ENCODE assay signal across 1 cellular context in genomic region chr16:11621920-11622651, GRCh38.
TF ChIP-seq lines count a peak whose summit lies in the region.

No MANE protein-coding gene starts in this region.

TF ChIP-seq in HepG2, 621 proteins besides CTCF, POLR2A, EP300 and RAD21 (continued from another document and continues in another):
- TF ChIP-seq FOXA3 (CRISPR knock-in tag; IDR thresholded peaks at IDR 0.05) (peak; percentile 23; the same call in 1 of the 2 replicates), ZNF772 (CRISPR knock-in tag; IDR thresholded peaks at IDR 0.05) (peak; percentile 61; the same call in 1 of the 2 replicates), SP1 (IDR thresholded peaks at IDR 0.05) (no peak), SP1 (CRISPR knock-in tag; IDR thresholded peaks at IDR 0.05) (no peak), ZNF724P (CRISPR knock-in tag; IDR thresholded peaks at IDR 0.05; ENCODE audit: borderline replicate concordance) (0 out of 2 replicates have a peak, but pooled peaks have one; percentile 43), ZNF143 (CRISPR knock-in tag; IDR thresholded peaks at IDR 0.05) (peak; percentile 20; the same call in 1 of the 2 replicates), POGZ (CRISPR knock-in tag; IDR thresholded peaks at IDR 0.05) (no peak), SALL1 (CRISPR knock-in tag; IDR thresholded peaks at IDR 0.05) (0 out of 2 replicates have a peak, but pooled peaks have one; percentile 18), PHF5A (CRISPR knock-in tag; IDR thresholded peaks at IDR 0.05; ENCODE audit: low read depth, unreplicated experiment) (no peak), HOXA5 (CRISPR knock-in tag; IDR thresholded peaks at IDR 0.05) (no peak), NR2F2 (IDR thresholded peaks at IDR 0.05; ENCODE audit: borderline replicate concordance, low read depth) (no peak), ZNF709 (CRISPR knock-in tag; IDR thresholded peaks at IDR 0.05) (no peak), ZNF558 (CRISPR knock-in tag; IDR thresholded peaks at IDR 0.05; ENCODE audit: borderline replicate concordance) (0 out of 2 replicates have a peak, but pooled peaks have one; percentile 15), FOXA1 (IDR thresholded peaks at IDR 0.05) (no peak), FOXA1 (CRISPR knock-in tag; IDR thresholded peaks at IDR 0.05) (peak; percentile 56), NR2C2 (CRISPR knock-in tag; IDR thresholded peaks at IDR 0.05; ENCODE audit: borderline replicate concordance) (no peak), ZNF253 (CRISPR knock-in tag; IDR thresholded peaks at IDR 0.05; ENCODE audit: borderline replicate concordance) (no peak), SRF (IDR thresholded peaks at IDR 0.05; ENCODE audit: low read depth, low read length) (no peak), HNRNPL (IDR thresholded peaks at IDR 0.05; ENCODE audit: low read depth, low read length) (peak; percentile 69; the same call in 1 of the 2 replicates), ATF5 (CRISPR knock-in tag; IDR thresholded peaks at IDR 0.05; ENCODE audit: low read depth) (no peak), TAF15 (IDR thresholded peaks at IDR 0.05; ENCODE audit: low read depth, low read length, poor library complexity, severe bottlenecking) (no peak), ASH2L (IDR thresholded peaks at IDR 0.05; ENCODE audit: insufficient read length, low read depth, low read length) (no peak), UBTF (CRISPR knock-in tag; IDR thresholded peaks at IDR 0.05) (peak; percentile 37; the same call in 1 of the 2 replicates), HNRNPLL (IDR thresholded peaks at IDR 0.05; ENCODE audit: low read depth, low read length, poor library complexity, severe bottlenecking) (peak; percentile 28), MAX (IDR thresholded peaks at IDR 0.05) (no peak), ZSCAN20 (CRISPR knock-in tag; IDR thresholded peaks at IDR 0.05; ENCODE audit: borderline replicate concordance) (no peak), EED (CRISPR knock-in tag; IDR thresholded peaks at IDR 0.05) (no peak), HDAC1 (CRISPR knock-in tag; IDR thresholded peaks at IDR 0.05) (0 out of 2 replicates have a peak, but pooled peaks have one; percentile 20), ZNF414 (CRISPR knock-in tag; IDR thresholded peaks at IDR 0.05) (0 out of 2 replicates have a peak, but pooled peaks have one; percentile 22), HIVEP1 (CRISPR knock-in tag; IDR thresholded peaks at IDR 0.05) (peak; percentile 68; the same call in 1 of the 2 replicates), TCF12 (IDR thresholded peaks at IDR 0.05) (no peak), TCF12 (CRISPR knock-in tag; IDR thresholded peaks at IDR 0.05) (no peak), NR3C1 (CRISPR knock-in tag; IDR thresholded peaks at IDR 0.05) (no peak), ARID4A (CRISPR knock-in tag; IDR thresholded peaks at IDR 0.05; ENCODE audit: borderline replicate concordance) (peak; percentile 27; the same call in 1 of the 2 replicates), BCL3 (CRISPR knock-in tag; IDR thresholded peaks at IDR 0.05) (0 out of 2 replicates have a peak, but pooled peaks have one; percentile 57), TCF7L2 (IDR thresholded peaks at IDR 0.05; ENCODE audit: low read depth, low read length) (no peak), FOSL2 (CRISPR knock-in tag; IDR thresholded peaks at IDR 0.05) (no peak), RORA (CRISPR knock-in tag; IDR thresholded peaks at IDR 0.05) (no peak), NCOA5 (CRISPR knock-in tag; IDR thresholded peaks at IDR 0.05) (no peak), ZNF292 (CRISPR knock-in tag; IDR thresholded peaks at IDR 0.05; ENCODE audit: borderline replicate concordance, low read depth) (peak; percentile 88)
- TF ChIP-seq, protein P1, sequence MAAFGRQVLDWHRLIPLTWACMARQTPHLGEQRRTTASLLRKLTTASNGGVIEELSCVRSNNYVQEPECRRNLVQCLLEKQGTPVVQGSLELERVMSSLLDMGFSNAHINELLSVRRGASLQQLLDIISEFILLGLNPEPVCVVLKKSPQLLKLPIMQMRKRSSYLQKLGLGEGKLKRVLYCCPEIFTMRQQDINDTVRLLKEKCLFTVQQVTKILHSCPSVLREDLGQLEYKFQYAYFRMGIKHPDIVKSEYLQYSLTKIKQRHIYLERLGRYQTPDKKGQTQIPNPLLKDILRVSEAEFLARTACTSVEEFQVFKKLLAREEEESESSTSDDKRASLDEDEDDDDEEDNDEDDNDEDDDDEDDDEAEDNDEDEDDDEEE (CRISPR knock-in tag; IDR thresholded peaks at IDR 0.05) = peak; percentile 90
- TF ChIP-seq, protein P2, sequence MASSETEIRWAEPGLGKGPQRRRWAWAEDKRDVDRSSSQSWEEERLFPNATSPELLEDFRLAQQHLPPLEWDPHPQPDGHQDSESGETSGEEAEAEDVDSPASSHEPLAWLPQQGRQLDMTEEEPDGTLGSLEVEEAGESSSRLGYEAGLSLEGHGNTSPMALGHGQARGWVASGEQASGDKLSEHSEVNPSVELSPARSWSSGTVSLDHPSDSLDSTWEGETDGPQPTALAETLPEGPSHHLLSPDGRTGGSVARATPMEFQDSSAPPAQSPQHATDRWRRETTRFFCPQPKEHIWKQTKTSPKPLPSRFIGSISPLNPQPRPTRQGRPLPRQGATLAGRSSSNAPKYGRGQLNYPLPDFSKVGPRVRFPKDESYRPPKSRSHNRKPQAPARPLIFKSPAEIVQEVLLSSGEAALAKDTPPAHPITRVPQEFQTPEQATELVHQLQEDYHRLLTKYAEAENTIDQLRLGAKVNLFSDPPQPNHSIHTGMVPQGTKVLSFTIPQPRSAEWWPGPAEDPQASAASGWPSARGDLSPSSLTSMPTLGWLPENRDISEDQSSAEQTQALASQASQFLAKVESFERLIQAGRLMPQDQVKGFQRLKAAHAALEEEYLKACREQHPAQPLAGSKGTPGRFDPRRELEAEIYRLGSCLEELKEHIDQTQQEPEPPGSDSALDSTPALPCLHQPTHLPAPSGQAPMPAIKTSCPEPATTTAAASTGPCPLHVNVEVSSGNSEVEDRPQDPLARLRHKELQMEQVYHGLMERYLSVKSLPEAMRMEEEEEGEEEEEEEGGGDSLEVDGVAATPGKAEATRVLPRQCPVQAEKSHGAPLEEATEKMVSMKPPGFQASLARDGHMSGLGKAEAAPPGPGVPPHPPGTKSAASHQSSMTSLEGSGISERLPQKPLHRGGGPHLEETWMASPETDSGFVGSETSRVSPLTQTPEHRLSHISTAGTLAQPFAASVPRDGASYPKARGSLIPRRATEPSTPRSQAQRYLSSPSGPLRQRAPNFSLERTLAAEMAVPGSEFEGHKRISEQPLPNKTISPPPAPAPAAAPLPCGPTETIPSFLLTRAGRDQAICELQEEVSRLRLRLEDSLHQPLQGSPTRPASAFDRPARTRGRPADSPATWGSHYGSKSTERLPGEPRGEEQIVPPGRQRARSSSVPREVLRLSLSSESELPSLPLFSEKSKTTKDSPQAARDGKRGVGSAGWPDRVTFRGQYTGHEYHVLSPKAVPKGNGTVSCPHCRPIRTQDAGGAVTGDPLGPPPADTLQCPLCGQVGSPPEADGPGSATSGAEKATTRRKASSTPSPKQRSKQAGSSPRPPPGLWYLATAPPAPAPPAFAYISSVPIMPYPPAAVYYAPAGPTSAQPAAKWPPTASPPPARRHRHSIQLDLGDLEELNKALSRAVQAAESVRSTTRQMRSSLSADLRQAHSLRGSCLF (CRISPR knock-in tag; IDR thresholded peaks at IDR 0.05; ENCODE audit: borderline replicate concordance) = no peak
- TF ChIP-seq, protein P3, sequence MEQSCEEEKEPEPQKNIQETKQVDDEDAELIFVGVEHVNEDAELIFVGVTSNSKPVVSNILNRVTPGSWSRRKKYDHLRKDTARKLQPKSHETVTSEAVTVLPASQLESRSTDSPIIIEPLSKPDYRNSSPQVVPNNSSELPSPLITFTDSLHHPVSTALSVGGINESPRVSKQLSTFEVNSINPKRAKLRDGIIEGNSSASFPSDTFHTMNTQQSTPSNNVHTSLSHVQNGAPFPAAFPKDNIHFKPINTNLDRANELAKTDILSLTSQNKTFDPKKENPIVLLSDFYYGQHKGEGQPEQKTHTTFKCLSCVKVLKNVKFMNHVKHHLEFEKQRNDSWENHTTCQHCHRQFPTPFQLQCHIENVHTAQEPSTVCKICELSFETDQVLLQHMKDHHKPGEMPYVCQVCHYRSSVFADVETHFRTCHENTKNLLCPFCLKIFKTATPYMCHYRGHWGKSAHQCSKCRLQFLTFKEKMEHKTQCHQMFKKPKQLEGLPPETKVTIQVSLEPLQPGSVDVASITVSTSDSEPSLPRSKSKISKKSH (CRISPR knock-in tag; IDR thresholded peaks at IDR 0.05; ENCODE audit: borderline replicate concordance) = 0 out of 2 replicates have a peak, but pooled peaks have one; percentile 30
